1 cellular context compared by ENCODE assay signal in the genomic region with DNA sequence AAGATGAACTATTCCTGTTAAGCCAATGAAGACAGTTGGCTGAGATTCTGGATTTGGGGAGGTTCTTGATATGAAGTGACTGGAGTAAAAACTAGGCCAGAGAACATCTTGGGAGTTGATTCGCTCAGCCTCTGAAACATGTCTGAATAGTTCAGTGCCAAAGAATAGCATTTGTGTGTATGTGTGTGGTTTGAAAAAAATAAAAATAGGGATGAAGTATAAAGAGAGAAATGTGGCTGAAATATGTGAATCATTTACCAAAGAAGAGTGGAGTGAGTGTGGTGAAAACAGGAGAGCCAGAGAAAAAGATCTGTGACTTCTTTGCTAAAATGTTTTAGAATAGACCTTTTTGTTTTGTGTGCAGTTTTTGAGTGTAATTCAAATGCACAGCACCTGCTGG.
TF ChIP-seq lines count a peak whose summit lies in the region.

No MANE protein-coding gene starts in this region.

TF ChIP-seq in WTC11, 78 proteins besides CTCF, POLR2A, EP300 and RAD21 (continued from another document):
- TF ChIP-seq TEAD1 (CRISPR knock-in tag; IDR thresholded peaks at IDR 0.05) (no peak), SP1 (CRISPR knock-in tag; conservative IDR thresholded peaks at IDR 0.05) (no peak), JAZF1 (CRISPR knock-in tag; IDR thresholded peaks at IDR 0.05) (no peak), ZNF396 (CRISPR knock-in tag; IDR thresholded peaks at IDR 0.05; ENCODE audit: borderline replicate concordance) (no peak)
- TF ChIP-seq, protein P1, sequence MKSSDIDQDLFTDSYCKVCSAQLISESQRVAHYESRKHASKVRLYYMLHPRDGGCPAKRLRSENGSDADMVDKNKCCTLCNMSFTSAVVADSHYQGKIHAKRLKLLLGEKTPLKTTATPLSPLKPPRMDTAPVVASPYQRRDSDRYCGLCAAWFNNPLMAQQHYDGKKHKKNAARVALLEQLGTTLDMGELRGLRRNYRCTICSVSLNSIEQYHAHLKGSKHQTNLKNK (CRISPR knock-in tag; IDR thresholded peaks at IDR 0.05): no peak
